Comparison of ENCODE assay signal across 27 cellular contexts in the genomic region with DNA sequence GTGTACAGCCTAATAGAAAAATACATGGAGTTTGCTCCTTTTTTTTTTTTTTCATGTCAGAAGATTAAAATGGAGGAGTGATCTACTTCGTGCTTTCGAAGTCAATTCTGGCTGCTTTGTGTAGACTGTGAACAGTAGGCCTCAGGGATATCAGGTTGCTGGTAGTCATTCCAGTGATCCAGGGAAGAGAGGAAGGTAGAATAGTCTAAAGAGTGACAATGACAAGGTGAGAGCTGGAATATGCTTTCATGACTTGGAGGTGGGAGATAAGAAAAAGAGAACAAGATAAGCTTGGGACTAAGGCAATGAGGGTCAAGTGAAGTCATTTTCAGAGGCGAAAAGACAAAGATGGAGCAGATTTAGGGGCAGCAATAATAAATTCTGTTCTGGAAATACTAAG.
"Had no signal": no experiment of that assay in that cellular context is flagged by ENCODE, and none has a peak within 500 bp of the region (broad histone marks: within the 10 kb centered on the region; RNA-seq: fewer than 3 reads in every experiment).

No MANE protein-coding gene starts in this region.

- ATAC-seq: stimulated activated effector memory CD8-positive, alpha-beta T cell treated with anti-CD3 and anti-CD28 coated beads, Interleukin-12 subunit alpha, Interleukin-12 subunit beta, amount 100 ng/mL, for 72 hours; stimulated activated memory B cell treated with anti-CD40 and anti-IgM and Interleukin-4, amounts not matched to agents 10 μg/mL and 1 μg/mL and 100 μg/mL, for 72 hours; stimulated activated naive B cell treated with anti-CD40 and anti-IgM and Interleukin-4, amounts not matched to agents 10 μg/mL and 1 μg/mL and 100 μg/mL, for 72 hours; stimulated activated naive CD8-positive, alpha-beta T cell treated with anti-CD3 and anti-CD28 coated beads, Interleukin-15, amount 100 ng/mL, for 72 hours; stimulated activated naive CD8-positive, alpha-beta T cell treated with anti-CD3 and anti-CD28 coated beads, Interleukin-15, Interleukin-2, amounts not matched to agents 100 U/mL and 50 U/mL, for 24 hours; upper lobe of right lung had no signal

- DNase-seq: stimulated activated CD4-positive, alpha-beta T cell treated with anti-CD3 and anti-CD28 coated beads, Interleukin-2, amount 100 ng/mL, for 48 hours; stimulated activated CD4-positive, alpha-beta T cell treated with anti-CD3 and anti-CD28 coated beads, Interleukin-4, amount 100 ng/mL, for 1 hour; stimulated activated CD4-positive, alpha-beta T cell treated with anti-CD3 and anti-CD28 coated beads, Interleukin-4, amount 100 ng/mL, for 24 hours; stimulated activated CD4-positive, alpha-beta T cell treated with anti-CD3 and anti-CD28 coated beads, Interleukin-4, amount 100 ng/mL, for 4 hours; stimulated activated CD8-positive, alpha-beta memory T cell treated with anti-CD3 and anti-CD28 coated beads, Interleukin-4, amount 100 ng/mL, for 48 hours; stimulated activated naive B cell treated with anti-CD40 and anti-IgM and Interleukin-4, amounts not matched to agents 10 μg/mL and 1 μg/mL and 100 μg/mL, for 72 hours; stimulated activated naive CD4-positive, alpha-beta T cell; stimulated activated naive CD4-positive, alpha-beta T cell treated with Interleukin-2 at 50 U/mL for 16 hours; stimulated activated naive CD8-positive, alpha-beta T cell treated with anti-CD3 and anti-CD28 coated beads, Interleukin-15, amount 100 ng/mL, for 72 hours; stimulated activated naive CD8-positive, alpha-beta T cell treated with anti-CD3 and anti-CD28 coated beads, Interleukin-15, Interleukin-2, amounts not matched to agents 100 U/mL and 50 U/mL, for 24 hours; stomach; substantia nigra; testis; thyroid gland; tibial artery; transverse colon; trophoblast cell; upper lobe of left lung; upper lobe of right lung; uterus had no signal

- H3K4me1 ChIP-seq: stomach, suprapubic skin, testis, thyroid gland, tibial artery, tibial nerve, transverse colon, upper lobe of left lung, upper lobe of right lung, uterus, vagina had no signal

- H3K27ac ChIP-seq: stomach, suprapubic skin, testis, thoracic aorta, thyroid gland, tibial artery, tibial nerve, transverse colon, upper lobe of left lung, upper lobe of right lung, uterus, vagina had no signal

- H3K9me3 ChIP-seq: stomach, suprapubic skin, testis, thoracic aorta, thyroid gland, tibial artery, tibial nerve, transverse colon, upper lobe of left lung, upper lobe of right lung, uterus, vagina had no signal

- FAIRE-seq: urothelium cell line had no signal

- H3K27me3 ChIP-seq: stomach, suprapubic skin, testis, thyroid gland, tibial artery, tibial nerve, transverse colon, upper lobe of left lung, upper lobe of right lung, uterus, vagina had no signal

- H3K36me3 ChIP-seq: stomach, suprapubic skin, thoracic aorta, thyroid gland, tibial artery, tibial nerve, transverse colon, upper lobe of left lung, upper lobe of right lung, uterus, vagina had no signal

- H3K4me3 ChIP-seq: stomach, suprapubic skin, testis, thoracic aorta, thyroid gland, tibial artery, tibial nerve, transverse colon, upper lobe of left lung, upper lobe of right lung, uterus, vagina had no signal
